ENCODE assay signal across 14 cellular contexts in genomic region chr10:130809761-130810515, GRCh38.
"Had no signal": no experiment of that assay in that cellular context is flagged by ENCODE, and none has a peak within 500 bp of the region (broad histone marks: within the 10 kb centered on the region; RNA-seq: fewer than 3 reads in every experiment).

No MANE protein-coding gene starts in this region.

- ATAC-seq: heart left ventricle, left cardiac atrium had no signal

- H3K27ac Mint-ChIP-seq: activated T-helper 1 cell treated with anti-CD3 and anti-CD28 coated beads, Interleukin-12 subunit alpha, Interleukin-12 subunit beta, Interleukin-2, Interleukin-4 antibody, amounts not matched to agents 30 ng/mL and 10 ng/mL and 1 ng/mL, durations not matched to agents 14 hours and 24 hours and 36 hours had no signal

- H3K27me3 ChIP-seq: tibial artery had no signal

- H3K9me3 Mint-ChIP-seq: activated T-helper 1 cell treated with anti-CD3 and anti-CD28 coated beads, Interleukin-12 subunit alpha, Interleukin-12 subunit beta, Interleukin-2, Interleukin-4 antibody, amounts not matched to agents 30 ng/mL and 10 ng/mL and 1 ng/mL, durations not matched to agents 14 hours and 24 hours and 36 hours had no signal

- H3K36me3 ChIP-seq: heart left ventricle, tibial artery had no signal

- H3K4me3 Mint-ChIP-seq: activated T-helper 1 cell treated with anti-CD3 and anti-CD28 coated beads, Interleukin-12 subunit alpha, Interleukin-12 subunit beta, Interleukin-2, Interleukin-4 antibody, amounts not matched to agents 30 ng/mL and 10 ng/mL and 1 ng/mL, durations not matched to agents 14 hours and 24 hours and 36 hours had no signal

- H3K4me3 ChIP-seq: heart left ventricle, lung, tibial artery had no signal

- H3K27ac ChIP-seq: heart left ventricle, tibial artery had no signal

- DNase-seq: activated CD4-positive, alpha-beta T cell treated with anti-CD3 and anti-CD28 coated beads, Interleukin-2, amount 50 U/mL, for 1 hour; activated naive CD4-positive, alpha-beta T cell; aorta; effector CD8-positive, alpha-beta T cell; foreskin melanocyte; heart left ventricle; left cardiac atrium; midbrain; stimulated activated CD4-positive, alpha-beta T cell treated with anti-CD3 and anti-CD28 coated beads, Interleukin-4, amount 100 ng/mL, for 1 hour; stimulated activated naive CD4-positive, alpha-beta T cell; SW 1271; tibial artery had no signal

- H3K4me1 ChIP-seq: heart left ventricle, tibial artery had no signal

- H3K9me3 ChIP-seq: heart left ventricle, tibial artery had no signal
